ENCODE assay signal across 9 cellular contexts in the genomic region with DNA sequence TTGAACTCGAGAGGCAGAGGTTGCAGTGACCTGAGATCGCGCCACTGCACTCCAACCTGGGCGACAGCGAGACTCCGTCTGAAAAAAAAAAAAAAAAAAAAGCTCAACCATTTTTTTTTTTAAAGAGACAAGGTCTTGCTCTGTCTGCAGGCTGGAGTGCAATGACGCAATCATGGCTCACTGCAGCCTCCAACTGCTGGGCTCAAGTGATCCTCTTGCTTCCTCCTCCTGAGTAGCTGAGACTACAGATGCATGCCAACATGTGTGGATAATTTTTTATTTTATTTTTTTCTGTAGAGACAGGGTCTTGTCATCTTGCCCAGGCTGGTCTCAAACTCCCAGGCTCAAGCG. TPM values are rescaled to one million over a fixed set of nuclear protein-coding genes. Genes with fewer than 3 reads are reported as not detected.
DNase-seq lines count a peak whose midpoint lies in the region; ATAC-seq and TF ChIP-seq lines count a peak whose summit lies in the region.
"Had no signal": no experiment of that assay in that cellular context is flagged by ENCODE, and none has a peak within 500 bp of the region (broad histone marks: within the 10 kb centered on the region; RNA-seq: fewer than 3 reads in every experiment).

No MANE protein-coding gene starts in this region.

- H3K9me3 ChIP-seq in neuronal stem cell (replicated peaks in 1 of 2; ENCODE audit: control insufficient read depth in 2 of 2, insufficient read depth in 1 of 2, low read depth in 1 of 2, low read length in 2 of 2) = peaks cover 0 to 2% of the 10 kb centered on the region in 2 donors

- no peak overlapping the region for H2AK5ac ChIP-seq in neuronal stem cell (ENCODE audit: low read depth, low read length)

- no peak overlapping the region for H3K14ac ChIP-seq in neuronal stem cell (ENCODE audit: low read length)

- no peak overlapping the region for H2BK15ac ChIP-seq in neuronal stem cell (ENCODE audit: low read length)

- no peaks in the 10 kb centered on the region for H3K27me3 Mint-ChIP-seq in chondrocyte (ENCODE audit: low read depth)
- peaks cover 11% of the 10 kb centered on the region for H3K27me3 Mint-ChIP-seq in endothelial cell (ENCODE audit: unreplicated experiment)

- peaks cover 33% of the 10 kb centered on the region for H3K36me3 Mint-ChIP-seq in chondrocyte (ENCODE audit: low read depth)
- H3K36me3 Mint-ChIP-seq in endothelial cell (ENCODE audit: low read depth, unreplicated experiment) = peaks cover 38% of the 10 kb centered on the region
- H3K36me3 Mint-ChIP-seq: IgD-negative memory B cell had no signal

- H2BK5ac ChIP-seq in neuronal stem cell (ENCODE audit: low read length) = no peak overlapping the region

- no peak overlapping the region for H2BK12ac ChIP-seq in neuronal stem cell (ENCODE audit: low read length)

- DNase-seq in GM04504 (ENCODE audit: low read depth) = peak; percentile 79
- peak; percentile 57 for DNase-seq in NCI-H2196 (lab: John Stamatoyannopoulos, UW; ENCODE audit: unreplicated experiment)
- no peak for DNase-seq in chondrocyte (ENCODE audit: low spot score)
- no peak for DNase-seq in neuronal stem cell (ENCODE audit: low spot score)
- no peak for DNase-seq in endothelial cell (ENCODE audit: low spot score)
- DNase-seq in dermis blood vessel endothelial cell = no peak
- DNase-seq in GM19238 (ENCODE audit: insufficient read length, low spot score) = no peak

- H2BK120ac ChIP-seq in neuronal stem cell (ENCODE audit: low read depth, low read length) = no peak overlapping the region

- no peak overlapping the region for H3K4me3 ChIP-seq in neuronal stem cell (ENCODE audit: low read length in 2 of 2)

- no peak overlapping the region for H4K91ac ChIP-seq in neuronal stem cell (ENCODE audit: low read depth, low read length, poor library complexity)

- H3K4me2 ChIP-seq in neuronal stem cell (ENCODE audit: insufficient read depth, low read length, poor library complexity, severe bottlenecking) = no peak overlapping the region

- no CpG with 5 or more reads among the region's 8 CpGs for WGBS in neuronal stem cell (ENCODE audit: extremely low coverage in 2 of 2, insufficient read length in 2 of 2, insufficient replicate concordance in 1 of 2), 2 donors

- H3K18ac ChIP-seq in neuronal stem cell (ENCODE audit: low read length) = no peak overlapping the region

- peak overlapping the region; percentile 51 for H3K4me3 Mint-ChIP-seq in chondrocyte (ENCODE audit: unreplicated experiment)
- no peak overlapping the region for H3K4me3 Mint-ChIP-seq in endothelial cell (ENCODE audit: unreplicated experiment)
- H3K4me3 Mint-ChIP-seq: IgD-negative memory B cell had no signal

- H3K4me1 Mint-ChIP-seq in chondrocyte (ENCODE audit: low read depth) = peaks cover 92% of the 10 kb centered on the region
- H3K4me1 Mint-ChIP-seq in endothelial cell (ENCODE audit: unreplicated experiment) = peaks cover 10% of the 10 kb centered on the region
- H3K4me1 Mint-ChIP-seq: IgD-negative memory B cell had no signal

- no peaks in the 10 kb centered on the region for H3K79me1 ChIP-seq in neuronal stem cell (ENCODE audit: low read depth, low read length)

- H4K8ac ChIP-seq in neuronal stem cell (ENCODE audit: low read depth, low read length) = no peak overlapping the region

- ATAC-seq in HG02763 (IDR thresholded peaks at IDR 0.05; ENCODE audit: unreplicated experiment) = no peak

- H3K27ac Mint-ChIP-seq in chondrocyte (ENCODE audit: unreplicated experiment) (peak overlapping the region; percentile 98), endothelial cell (ENCODE audit: unreplicated experiment) (no peak overlapping the region)
- H3K27ac Mint-ChIP-seq: IgD-negative memory B cell had no signal

- no peaks in the 10 kb centered on the region for H3K36me3 ChIP-seq in neuronal stem cell (replicated peaks in 1 of 2; ENCODE audit: control insufficient read depth in 2 of 2, insufficient read depth in 2 of 2, low read length in 2 of 2)

- peaks cover 5 to 13% of the 10 kb centered on the region in 2 donors for H3K4me1 ChIP-seq in neuronal stem cell (ENCODE audit: control insufficient read depth in 2 of 2, insufficient read depth in 1 of 2, low read depth in 1 of 2, low read length in 2 of 2)

- no peak overlapping the region for H3K27ac ChIP-seq in neuronal stem cell (replicated peaks; ENCODE audit: low read length)

- peak overlapping the region; percentile 53 for H2AFZ ChIP-seq in neuronal stem cell (ENCODE audit: low read length)

- no peak overlapping the region for H3K9ac ChIP-seq in neuronal stem cell (ENCODE audit: low read depth, low read length, poor library complexity)

- no peak overlapping the region for H3K23ac ChIP-seq in neuronal stem cell (ENCODE audit: low read depth, low read length, poor library complexity)

- H3K9me3 Mint-ChIP-seq in chondrocyte (ENCODE audit: low read depth) (no peaks in the 10 kb centered on the region), endothelial cell (ENCODE audit: unreplicated experiment) (peaks cover 4% of the 10 kb centered on the region)
- H3K9me3 Mint-ChIP-seq: IgD-negative memory B cell had no signal

- H3K27me3 ChIP-seq in neuronal stem cell (ENCODE audit: control insufficient read depth in 3 of 3, insufficient read depth in 3 of 3, low read depth in 1 of 3, low read length in 3 of 3) = no peaks in the 10 kb centered on the region

- TF ChIP-seq CTCF in chondrocyte (IDR thresholded peaks at IDR 0.05) = no peak
- no peak for TF ChIP-seq CTCF in endothelial cell (IDR thresholded peaks at IDR 0.05; ENCODE audit: unreplicated experiment)

- H3K4ac ChIP-seq in neuronal stem cell (ENCODE audit: low read length) = no peak overlapping the region

RNA-seq across cellular contexts. Expression of a gene that starts 10.3 kb away (rescaled TPM):
- total RNA-seq in chondrocyte (304 to 497 TPM (median 493 TPM) in 3 replicates), endothelial cell (ENCODE audit: unreplicated experiment) (81.5 TPM), dermis blood vessel endothelial cell (148 and 336 TPM in 2 replicates)
- 2.5 TPM for polyA plus RNA-seq in neuronal stem cell (2013, experiment 1 of 2)
- polyA plus RNA-seq in neuronal stem cell (2013, experiment 2 of 2) = 2.3 TPM
- polyA plus RNA-seq: IgD-negative memory B cell had no signal

RNA-seq across cellular contexts. Expression of a gene that starts 21.8 kb away (rescaled TPM):
- total RNA-seq in chondrocyte (91.7 to 122 TPM (median 108 TPM) in 3 replicates), endothelial cell (ENCODE audit: unreplicated experiment) (324 TPM), dermis blood vessel endothelial cell (68.3 and 105 TPM in 2 replicates)
- 401 TPM for polyA plus RNA-seq in neuronal stem cell (2013, experiment 1 of 2)
- polyA plus RNA-seq in neuronal stem cell (2013, experiment 2 of 2) = 405 TPM

RNA-seq across cellular contexts. Expression of a gene that starts 55.0 kb away (rescaled TPM):
- total RNA-seq in chondrocyte = 285 to 351 TPM (median 337 TPM) in 3 replicates
- polyA plus RNA-seq in neuronal stem cell (2013, experiment 1 of 2) = 198 TPM
- polyA plus RNA-seq in neuronal stem cell (2013, experiment 2 of 2) = 189 TPM
- total RNA-seq in endothelial cell (ENCODE audit: unreplicated experiment) = 791 TPM
- total RNA-seq in dermis blood vessel endothelial cell = 210 and 226 TPM in 2 replicates

Comparison
In these comparisons a context has a peak if more than half of its experiments do, and no peak if none do; other contexts are left out.
1. DNase-seq: peak in GM04504 (single experiment) and NCI-H2196 (single experiment); none in chondrocyte (single experiment), neuronal stem cell (single experiment), endothelial cell (single experiment), dermis blood vessel endothelial cell (single experiment) and GM19238 (single experiment).